ENCODE assay signal across 10 cellular contexts in genomic region chr15:56042982-56043980, GRCh38. TPM values are rescaled to one million over a fixed set of nuclear protein-coding genes. Genes with fewer than 3 reads are reported as not detected.
DNase-seq lines count a peak whose midpoint lies in the region; ATAC-seq lines count a peak whose summit lies in the region.
"Had no signal": no experiment of that assay in that cellular context is flagged by ENCODE, and none has a peak within 500 bp of the region (broad histone marks: within the 10 kb centered on the region; RNA-seq: fewer than 3 reads in every experiment).

No MANE protein-coding gene starts in this region.

- peak overlapping the region; percentile 91 for H3K27ac Mint-ChIP-seq in activated naive CD4-positive, alpha-beta T cell treated with anti-CD3 and anti-CD28 coated beads for 36 hours
- peak overlapping the region; percentile 95 for H3K27ac Mint-ChIP-seq in stimulated activated naive CD8-positive, alpha-beta T cell treated with anti-CD3 and anti-CD28 coated beads, Interleukin-15, Interleukin-2, amounts not matched to agents 100 ng/mL and 50 ng/mL, for 24 hours
- H3K27ac Mint-ChIP-seq: dendritic cell treated with granulocyte-macrophage colony-stimulating factor and Interleukin-4, amounts not matched to agents 40 ng/mL and 50 ng/mL, for 4 days had no signal

- ATAC-seq in HG03025 (IDR thresholded peaks at IDR 0.05; ENCODE audit: low FRiP score, unreplicated experiment) = no peak

- H3K9me3 Mint-ChIP-seq in activated naive CD4-positive, alpha-beta T cell treated with anti-CD3 and anti-CD28 coated beads for 36 hours = peaks cover 16% of the 10 kb centered on the region
- peaks cover 24% of the 10 kb centered on the region for H3K9me3 Mint-ChIP-seq in stimulated activated naive CD8-positive, alpha-beta T cell treated with anti-CD3 and anti-CD28 coated beads, Interleukin-15, Interleukin-2, amounts not matched to agents 100 ng/mL and 50 ng/mL, for 24 hours
- H3K9me3 Mint-ChIP-seq: dendritic cell treated with granulocyte-macrophage colony-stimulating factor and Interleukin-4, amounts not matched to agents 40 ng/mL and 50 ng/mL, for 4 days had no signal

- no peaks in the 10 kb centered on the region for H3K27me3 Mint-ChIP-seq in activated naive CD4-positive, alpha-beta T cell treated with anti-CD3 and anti-CD28 coated beads for 36 hours (ENCODE audit: low read depth)
- no peaks in the 10 kb centered on the region for H3K27me3 Mint-ChIP-seq in stimulated activated naive CD8-positive, alpha-beta T cell treated with anti-CD3 and anti-CD28 coated beads, Interleukin-15, Interleukin-2, amounts not matched to agents 100 ng/mL and 50 ng/mL, for 24 hours
- H3K27me3 Mint-ChIP-seq: dendritic cell treated with granulocyte-macrophage colony-stimulating factor and Interleukin-4, amounts not matched to agents 40 ng/mL and 50 ng/mL, for 4 days had no signal

- DNase-seq in activated naive CD4-positive, alpha-beta T cell treated with anti-CD3 and anti-CD28 coated beads for 36 hours = peak; percentile 69
- no peak for DNase-seq in activated naive CD4-positive, alpha-beta T cell treated with anti-CD3 and anti-CD28 coated beads, Interleukin-2, amount 50 U/mL, for 16 hours
- DNase-seq in T-helper 9 cell = peak; percentile 33
- peak; percentile 39 for DNase-seq in effector CD4-positive, alpha-beta T cell
- DNase-seq in mucosa of gallbladder (ENCODE audit: low spot score) = no peak
- no peak for DNase-seq in islet precursor cell
- DNase-seq: NCI-H187 treated with DMSO at 0.1 percent for 48 hours had no signal

- intact Hi-C loops in activated naive CD4-positive, alpha-beta T cell treated with anti-CD3 and anti-CD28 coated beads for 36 hours (cut with micrococcal nuclease) = loop anchor here (1.0 to 10.0 kb wide), 5 partner anchors 50 to 758 kb away; partner anchors contain the start of genes MNS1, NEDD4, RAB27A and ZNF280D

- peak overlapping the region; percentile 13 for H3K4me3 Mint-ChIP-seq in activated naive CD4-positive, alpha-beta T cell treated with anti-CD3 and anti-CD28 coated beads for 36 hours
- H3K4me3 Mint-ChIP-seq in stimulated activated naive CD8-positive, alpha-beta T cell treated with anti-CD3 and anti-CD28 coated beads, Interleukin-15, Interleukin-2, amounts not matched to agents 100 ng/mL and 50 ng/mL, for 24 hours = peak overlapping the region; percentile 61
- H3K4me3 Mint-ChIP-seq: dendritic cell treated with granulocyte-macrophage colony-stimulating factor and Interleukin-4, amounts not matched to agents 40 ng/mL and 50 ng/mL, for 4 days had no signal

- peaks cover 54% of the 10 kb centered on the region for H3K4me1 Mint-ChIP-seq in activated naive CD4-positive, alpha-beta T cell treated with anti-CD3 and anti-CD28 coated beads for 36 hours (ENCODE audit: low read depth)
- peaks cover 62% of the 10 kb centered on the region for H3K4me1 Mint-ChIP-seq in stimulated activated naive CD8-positive, alpha-beta T cell treated with anti-CD3 and anti-CD28 coated beads, Interleukin-15, Interleukin-2, amounts not matched to agents 100 ng/mL and 50 ng/mL, for 24 hours (ENCODE audit: low read depth)

- H3K36me3 Mint-ChIP-seq in activated naive CD4-positive, alpha-beta T cell treated with anti-CD3 and anti-CD28 coated beads for 36 hours (ENCODE audit: low read depth) = peaks cover 11% of the 10 kb centered on the region
- peaks cover 19% of the 10 kb centered on the region for H3K36me3 Mint-ChIP-seq in stimulated activated naive CD8-positive, alpha-beta T cell treated with anti-CD3 and anti-CD28 coated beads, Interleukin-15, Interleukin-2, amounts not matched to agents 100 ng/mL and 50 ng/mL, for 24 hours (ENCODE audit: low read depth)

- CTCF ChIA-PET in activated naive CD4-positive, alpha-beta T cell treated with anti-CD3 and anti-CD28 coated beads for 36 hours (lab: Charles Lee) = interaction anchor here (1.1 kb wide), 1 partner anchor 9 kb away, joined by 4 read pairs; no protein-coding TSS in a partner anchor

RNA-seq across cellular contexts. Expression of gene NEDD4, which starts 49.9 kb away (rescaled TPM):
- total RNA-seq in activated naive CD4-positive, alpha-beta T cell treated with anti-CD3 and anti-CD28 coated beads for 36 hours = 10 to 100 TPM; 29.1 to 32.2 TPM
- 14.4 TPM for total RNA-seq in mucosa of gallbladder

Comparison
In these comparisons a context has a peak if more than half of its experiments do, and no peak if none do; other contexts are left out.
1. DNase-seq: peak in activated naive CD4-positive, alpha-beta T cell treated with anti-CD3 and anti-CD28 coated beads for 36 hours (single experiment), T-helper 9 cell (single experiment) and effector CD4-positive, alpha-beta T cell (single experiment); none in activated naive CD4-positive, alpha-beta T cell treated with anti-CD3 and anti-CD28 coated beads, Interleukin-2, amount 50 U/mL, for 16 hours (single experiment), mucosa of gallbladder (single experiment) and islet precursor cell (single experiment).